Comparison of ENCODE assay signal across 15 cellular contexts in genomic region chr2:186560254-186560653, GRCh38.
"Had no signal": no experiment of that assay in that cellular context is flagged by ENCODE, and none has a peak within 500 bp of the region (broad histone marks: within the 10 kb centered on the region; RNA-seq: fewer than 3 reads in every experiment).

No MANE protein-coding gene starts in this region.

- H3K9me3 ChIP-seq: gastroesophageal sphincter, heart right ventricle, prostate gland, transverse colon, vagina had no signal

- H3K4me1 ChIP-seq: gastroesophageal sphincter, heart right ventricle, prostate gland, transverse colon, vagina had no signal

- DNase-seq: activated CD4-positive, alpha-beta T cell treated with anti-CD3 and anti-CD28 coated beads, Interleukin-2, amount 50 U/mL, for 4 hours; activated gamma-delta T cell; activated T-cell treated with anti-CD3 and anti-CD28 coated beads, Interleukin-2, amount 50 U/mL, for 72 hours; effector CD8-positive, alpha-beta T cell; heart right ventricle; kidney glomerular epithelial cell; mesenchymal stem cell; naive thymus-derived CD8-positive, alpha-beta T cell; right cardiac atrium; transverse colon had no signal

- H3K27me3 ChIP-seq: gastroesophageal sphincter, heart right ventricle, transverse colon, vagina had no signal

- FAIRE-seq: TTC549 had no signal

- H3K27ac ChIP-seq: gastroesophageal sphincter, heart right ventricle, prostate gland, transverse colon, vagina had no signal

- ATAC-seq: esophagus mucosa; gastroesophageal sphincter; heart right ventricle; naive thymus-derived CD8-positive, alpha-beta T cell; right cardiac atrium had no signal

- H3K36me3 ChIP-seq: gastroesophageal sphincter, heart right ventricle, prostate gland, transverse colon, vagina had no signal

- H3K4me3 ChIP-seq: gastroesophageal sphincter, heart right ventricle, prostate gland, transverse colon, vagina had no signal
